31 cellular contexts compared by ENCODE assay signal in genomic region chr17:73104450-73104849, GRCh38.
"Had no signal": no experiment of that assay in that cellular context is flagged by ENCODE, and none has a peak within 500 bp of the region (broad histone marks: within the 10 kb centered on the region; RNA-seq: fewer than 3 reads in every experiment).

No MANE protein-coding gene starts in this region.

- H3K4me3 Mint-ChIP-seq: activated CD4-positive, alpha-beta T cell treated with anti-CD3 and anti-CD28 coated beads for 36 hours; activated CD4-positive, alpha-beta T cell treated with anti-CD3 and anti-CD28 coated beads, Interleukin-2, amount 10 ng/mL, durations not matched to agents 7 days and 5 days; activated CD8-positive, alpha-beta memory T cell treated with anti-CD3 and anti-CD28 coated beads, Interleukin-2, amount 10 ng/mL, durations not matched to agents 7 days and 5 days; activated CD8-positive, alpha-beta T cell treated with anti-CD3 and anti-CD28 coated beads, Interleukin-2, amount 10 ng/mL, durations not matched to agents 7 days and 5 days; activated naive CD4-positive, alpha-beta T cell treated with anti-CD3 and anti-CD28 coated beads, Interleukin-2, amount 10 ng/mL, durations not matched to agents 7 days and 5 days; activated naive CD8-positive, alpha-beta T cell treated with anti-CD3 and anti-CD28 coated beads, Interleukin-2, amount 10 ng/mL, durations not matched to agents 7 days and 5 days; activated T-helper 1 cell treated with anti-CD3 and anti-CD28 coated beads, Interleukin-12 subunit alpha, Interleukin-12 subunit beta, Interleukin-2, Interleukin-4 antibody, amounts not matched to agents 30 ng/mL and 10 ng/mL and 1 ng/mL, durations not matched to agents 14 hours and 24 hours and 36 hours; brain; central memory CD8-positive, alpha-beta T cell; dendritic cell treated with granulocyte-macrophage colony-stimulating factor and Interleukin-4, amounts not matched to agents 40 ng/mL and 50 ng/mL, for 4 days; endodermal cell; T-helper 17 cell; T-helper 2 cell treated with Interferon-gamma antibody and Interleukin-4, amounts not matched to agents 5 μg/mL and 100 μg/mL, for 36 hours had no signal

- H3K4me1 Mint-ChIP-seq: activated CD4-positive, alpha-beta T cell treated with anti-CD3 and anti-CD28 coated beads for 36 hours; activated CD4-positive, alpha-beta T cell treated with anti-CD3 and anti-CD28 coated beads, Interleukin-2, amount 10 ng/mL, durations not matched to agents 7 days and 5 days; activated CD8-positive, alpha-beta memory T cell treated with anti-CD3 and anti-CD28 coated beads, Interleukin-2, amount 10 ng/mL, durations not matched to agents 7 days and 5 days; activated naive CD4-positive, alpha-beta T cell treated with anti-CD3 and anti-CD28 coated beads, Interleukin-2, amount 10 ng/mL, durations not matched to agents 7 days and 5 days; activated naive CD8-positive, alpha-beta T cell treated with anti-CD3 and anti-CD28 coated beads, Interleukin-2, amount 10 ng/mL, durations not matched to agents 7 days and 5 days; central memory CD8-positive, alpha-beta T cell; endodermal cell; T-helper 17 cell had no signal

- DNase-seq: activated CD4-positive, alpha-beta T cell treated with anti-CD3 and anti-CD28 coated beads for 36 hours; activated CD4-positive, alpha-beta T cell treated with anti-CD3 and anti-CD28 coated beads, Interleukin-2, amount 10 ng/mL, durations not matched to agents 7 days and 5 days; activated CD4-positive, alpha-beta T cell treated with anti-CD3 and anti-CD28 coated beads, Interleukin-2, amount 50 U/mL, for 4 hours; activated CD4-positive, CD25-positive, alpha-beta regulatory T cell; activated CD4-positive, CD25-positive, alpha-beta regulatory T cell treated with anti-CD3 and anti-CD28 coated beads, Interleukin-2, amount 50 U/mL, for 72 hours; activated CD8-positive, alpha-beta memory T cell treated with anti-CD3 and anti-CD28 coated beads, Interleukin-2, amount 10 ng/mL, durations not matched to agents 7 days and 5 days; activated CD8-positive, alpha-beta memory T cell treated with anti-CD3 and anti-CD28 coated beads, Interleukin-2, amount 50 U/mL, for 4 hours; activated CD8-positive, alpha-beta T cell treated with anti-CD3 and anti-CD28 coated beads, Interleukin-2, amount 10 ng/mL, durations not matched to agents 7 days and 5 days; activated gamma-delta T cell; activated naive CD4-positive, alpha-beta T cell; activated naive CD4-positive, alpha-beta T cell treated with anti-CD3 and anti-CD28 coated beads, Interleukin-2, amount 10 ng/mL, durations not matched to agents 7 days and 5 days; activated naive CD8-positive, alpha-beta T cell treated with anti-CD3 and anti-CD28 coated beads, Interleukin-2, amount 10 ng/mL, durations not matched to agents 7 days and 5 days; activated T-cell treated with anti-CD3 and anti-CD28 coated beads, Interleukin-2, amount 50 U/mL, for 1 hour; activated T-cell treated with anti-CD3 and anti-CD28 coated beads, Interleukin-2, amount 50 U/mL, for 48 hours; dorsolateral prefrontal cortex; effector memory CD4-positive, alpha-beta T cell; foreskin fibroblast; glutamatergic neuron; heart left ventricle; T-helper 1 cell; T-helper 17 cell; T1000 had no signal

- H3K36me3 Mint-ChIP-seq: activated CD8-positive, alpha-beta memory T cell treated with anti-CD3 and anti-CD28 coated beads, Interleukin-2, amount 10 ng/mL, durations not matched to agents 7 days and 5 days; activated naive CD4-positive, alpha-beta T cell treated with anti-CD3 and anti-CD28 coated beads, Interleukin-2, amount 10 ng/mL, durations not matched to agents 7 days and 5 days; activated naive CD4-positive, alpha-beta T cell treated with anti-CD3 and anti-CD28 coated beads, Interleukin-2, amount 50 U/mL, for 72 hours; activated naive CD8-positive, alpha-beta T cell treated with anti-CD3 and anti-CD28 coated beads, Interleukin-2, amount 10 ng/mL, durations not matched to agents 7 days and 5 days; brain had no signal

- H3K9me3 Mint-ChIP-seq: activated CD4-positive, alpha-beta T cell treated with anti-CD3 and anti-CD28 coated beads, Interleukin-2, amount 10 ng/mL, durations not matched to agents 7 days and 5 days; activated naive CD4-positive, alpha-beta T cell treated with anti-CD3 and anti-CD28 coated beads, Interleukin-2, amount 10 ng/mL, durations not matched to agents 7 days and 5 days; activated naive CD4-positive, alpha-beta T cell treated with anti-CD3 and anti-CD28 coated beads, Interleukin-2, amount 50 U/mL, for 72 hours; activated naive CD8-positive, alpha-beta T cell treated with anti-CD3 and anti-CD28 coated beads, Interleukin-2, amount 10 ng/mL, durations not matched to agents 7 days and 5 days; activated T-helper 1 cell treated with anti-CD3 and anti-CD28 coated beads, Interleukin-12 subunit alpha, Interleukin-12 subunit beta, Interleukin-2, Interleukin-4 antibody, amounts not matched to agents 30 ng/mL and 10 ng/mL and 1 ng/mL, durations not matched to agents 14 hours and 24 hours and 36 hours; activated T-helper 2 cell treated with anti-CD3 and anti-CD28 coated beads, Interferon-gamma antibody, Interleukin-2, Interleukin-4, amounts not matched to agents 10 μg/mL and 5 μg/mL and 100 μg/mL, durations not matched to agents 14 hours and 24 hours and 36 hours; central memory CD8-positive, alpha-beta T cell; T-helper 2 cell treated with Interferon-gamma antibody and Interleukin-4, amounts not matched to agents 5 μg/mL and 100 μg/mL, for 36 hours had no signal

- FAIRE-seq: frontal cortex had no signal

- H3K27me3 Mint-ChIP-seq: brain had no signal

- H3K27ac Mint-ChIP-seq: activated CD4-positive, alpha-beta T cell treated with anti-CD3 and anti-CD28 coated beads for 36 hours; activated CD4-positive, alpha-beta T cell treated with anti-CD3 and anti-CD28 coated beads, Interleukin-2, amount 10 ng/mL, durations not matched to agents 7 days and 5 days; activated CD8-positive, alpha-beta memory T cell treated with anti-CD3 and anti-CD28 coated beads, Interleukin-2, amount 10 ng/mL, durations not matched to agents 7 days and 5 days; activated CD8-positive, alpha-beta T cell treated with anti-CD3 and anti-CD28 coated beads, Interleukin-2, amount 10 ng/mL, durations not matched to agents 7 days and 5 days; activated naive CD4-positive, alpha-beta T cell treated with anti-CD3 and anti-CD28 coated beads, Interleukin-2, amount 10 ng/mL, durations not matched to agents 7 days and 5 days; activated naive CD4-positive, alpha-beta T cell treated with anti-CD3 and anti-CD28 coated beads, Interleukin-2, amount 50 U/mL, for 72 hours; activated naive CD8-positive, alpha-beta T cell treated with anti-CD3 and anti-CD28 coated beads, Interleukin-2, amount 10 ng/mL, durations not matched to agents 7 days and 5 days; activated T-helper 1 cell treated with anti-CD3 and anti-CD28 coated beads, Interleukin-12 subunit alpha, Interleukin-12 subunit beta, Interleukin-2, Interleukin-4 antibody, amounts not matched to agents 30 ng/mL and 10 ng/mL and 1 ng/mL, durations not matched to agents 14 hours and 24 hours and 36 hours; activated T-helper 2 cell treated with anti-CD3 and anti-CD28 coated beads, Interferon-gamma antibody, Interleukin-2, Interleukin-4, amounts not matched to agents 10 μg/mL and 5 μg/mL and 100 μg/mL, durations not matched to agents 14 hours and 24 hours and 36 hours; dendritic cell treated with granulocyte-macrophage colony-stimulating factor and Interleukin-4, amounts not matched to agents 40 ng/mL and 50 ng/mL, for 4 days; endodermal cell; T-helper 2 cell treated with Interferon-gamma antibody and Interleukin-4, amounts not matched to agents 5 μg/mL and 100 μg/mL, for 36 hours had no signal
